18 cellular contexts compared by ENCODE assay signal in the genomic region with DNA sequence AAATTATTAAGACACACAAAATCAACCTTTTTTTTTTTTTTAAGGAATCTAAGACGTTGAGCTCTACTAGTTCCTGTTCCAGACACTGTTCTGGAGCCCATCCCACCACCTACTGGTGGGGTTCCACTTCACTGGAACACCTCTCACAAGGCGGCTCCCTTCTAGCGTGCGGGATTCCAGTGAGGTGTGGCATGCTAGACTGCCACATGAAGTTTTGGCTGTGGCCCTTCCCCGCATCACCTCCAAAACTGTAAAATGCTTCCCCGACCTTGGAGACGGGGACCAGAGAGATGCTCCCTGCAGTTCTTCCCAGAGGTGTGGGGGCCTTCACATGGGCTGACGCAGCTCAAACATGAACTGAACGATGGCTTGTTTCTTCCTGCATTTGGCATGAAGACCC. TPM values are rescaled to one million over a fixed set of nuclear protein-coding genes. Genes with fewer than 3 reads are reported as not detected.
DNase-seq lines count a peak whose midpoint lies in the region; ATAC-seq and TF ChIP-seq lines count a peak whose summit lies in the region.
"Had no signal": no experiment of that assay in that cellular context is flagged by ENCODE, and none has a peak within 500 bp of the region (broad histone marks: within the 10 kb centered on the region; RNA-seq: fewer than 3 reads in every experiment).

No MANE protein-coding gene starts in this region.

- H3K4me1 Mint-ChIP-seq in activated CD8-positive, alpha-beta memory T cell treated with anti-CD3 and anti-CD28 coated beads, Interleukin-2, amount 10 ng/mL, durations not matched to agents 7 days and 5 days, result peaks cover 93% of the 10 kb centered on the region

- peaks cover 21% of the 10 kb centered on the region for H3K36me3 Mint-ChIP-seq in activated CD8-positive, alpha-beta memory T cell treated with anti-CD3 and anti-CD28 coated beads, Interleukin-2, amount 10 ng/mL, durations not matched to agents 7 days and 5 days

- no peak overlapping the region for H3K4me3 ChIP-seq in adrenal gland
- no peak overlapping the region for H3K4me3 ChIP-seq in mucosa of descending colon
- H3K4me3 ChIP-seq: GM23248, K562 had no signal

- CTCF ChIA-PET in activated CD8-positive, alpha-beta memory T cell treated with anti-CD3 and anti-CD28 coated beads, Interleukin-2, amount 10 ng/mL, durations not matched to agents 7 days and 5 days (lab: Charles Lee), result interaction anchor here (1.1 to 4.5 kb wide), 5 partner anchors 8 to 120 kb away, joined by 3 to 40 read pairs (median 5); no protein-coding TSS in a partner anchor

- no peaks in the 10 kb centered on the region for H3K27me3 Mint-ChIP-seq in activated CD8-positive, alpha-beta memory T cell treated with anti-CD3 and anti-CD28 coated beads, Interleukin-2, amount 10 ng/mL, durations not matched to agents 7 days and 5 days
- H3K27me3 Mint-ChIP-seq: progenitor cell of endocrine pancreas had no signal

- peak; percentile 36 for DNase-seq in activated CD8-positive, alpha-beta memory T cell treated with anti-CD3 and anti-CD28 coated beads, Interleukin-2, amount 10 ng/mL, durations not matched to agents 7 days and 5 days
- DNase-seq in activated CD8-positive, alpha-beta memory T cell treated with anti-CD3 and anti-CD28 coated beads, Interleukin-2, amount 50 U/mL, for 4 hours, result no peak
- DNase-seq in adrenal gland (peak in 3 of 7 donors; percentile 4 to 39 (median 19)), mucosa of descending colon (peak in 2 of 3 donors; percentile 6 to 43), NCI-H1417 treated with DMSO at 0.1 percent for 48 hours (lab: John Stamatoyannopoulos, UW) (no peak), dermis blood vessel endothelial cell (no peak)
- DNase-seq: activated CD4-positive, alpha-beta T cell treated with anti-CD3 and anti-CD28 coated beads for 1 hour; Calu3; foreskin fibroblast; GM23248; NCI-H1436; NCI-H446; SW 1271 had no signal

- intact Hi-C loops in adrenal gland (cut with DNase I) (loop anchor here in 1 of 2 donors (10.0 kb wide), 1 partner anchor 87 kb away; no protein-coding TSS in a partner anchor), mucosa of descending colon (cut with DNase I, micrococcal nuclease) (no loop called here)

- H3K36me3 ChIP-seq in adrenal gland (replicated peaks in 1 of 2), result no peaks in the 10 kb centered on the region
- no peaks in the 10 kb centered on the region for H3K36me3 ChIP-seq in mucosa of descending colon (ENCODE audit: low read depth)

- H3K4me1 ChIP-seq in adrenal gland (replicated peaks in 1 of 2) (peaks cover 75 to 98% of the 10 kb centered on the region in 2 donors), mucosa of descending colon (ENCODE audit: low read depth) (peaks cover 90% of the 10 kb centered on the region)

- ATAC-seq in activated CD8-positive, alpha-beta memory T cell treated with anti-CD3 and anti-CD28 coated beads, Interleukin-2, amount 10 ng/mL, durations not matched to agents 7 days and 5 days, result no peak
- ATAC-seq in mucosa of descending colon, result no peak
- ATAC-seq in esophagus mucosa, result no peak
- ATAC-seq: K562, PC-3 had no signal

- no peak overlapping the region for H3K4me3 Mint-ChIP-seq in activated CD8-positive, alpha-beta memory T cell treated with anti-CD3 and anti-CD28 coated beads, Interleukin-2, amount 10 ng/mL, durations not matched to agents 7 days and 5 days

- no peak overlapping the region for H3K27ac Mint-ChIP-seq in activated CD8-positive, alpha-beta memory T cell treated with anti-CD3 and anti-CD28 coated beads, Interleukin-2, amount 10 ng/mL, durations not matched to agents 7 days and 5 days
- H3K27ac Mint-ChIP-seq: progenitor cell of endocrine pancreas had no signal

- H3K9me3 Mint-ChIP-seq in activated CD8-positive, alpha-beta memory T cell treated with anti-CD3 and anti-CD28 coated beads, Interleukin-2, amount 10 ng/mL, durations not matched to agents 7 days and 5 days (ENCODE audit: low read depth), result no peaks in the 10 kb centered on the region

- H3K9me3 ChIP-seq in adrenal gland (replicated peaks in 1 of 3), result no peaks in the 10 kb centered on the region
- H3K9me3 ChIP-seq in mucosa of descending colon, result no peaks in the 10 kb centered on the region

- 86 to 92% (median 90%) methylated on average over 9 of the region's 9 CpGs for WGBS in adrenal gland, 4 donors

- H3K27me3 ChIP-seq in adrenal gland, result no peaks in the 10 kb centered on the region

- H3K27ac ChIP-seq in adrenal gland (peak overlapping the region in 3 of 5 donors; percentile 82 to 95 (median 91)), temporal lobe (ENCODE audit: low read depth, low read length) (peak overlapping the region; percentile 96)
- H3K27ac ChIP-seq: GM23248 had no signal

- TF ChIP-seq POLR2A in adrenal gland (IDR thresholded peaks at IDR 0.05), result no peak

- no peak for TF ChIP-seq CTCF in adrenal gland (IDR thresholded peaks at IDR 0.05)
- TF ChIP-seq CTCF in mucosa of descending colon (IDR thresholded peaks at IDR 0.05), result no peak

RNA-seq across cellular contexts. Expression of gene FAM53B, which starts 12.6 kb away (rescaled TPM):
- total RNA-seq in activated CD8-positive, alpha-beta memory T cell treated with anti-CD3 and anti-CD28 coated beads, Interleukin-2, amount 10 ng/mL, durations not matched to agents 7 days and 5 days, result 10 to 100 TPM; 33.5 to 45.5 TPM
- 10 to 100 TPM; 37.7 to 90.9 (median 82.3) TPM for total RNA-seq in adrenal gland
- 10 to 100 TPM; 15.1 to 56.7 (median 17.8) TPM for polyA plus RNA-seq in adrenal gland
- 10 to 100 TPM; 37.2 to 48.0 (median 44.2) TPM for total RNA-seq in mucosa of descending colon
- 17.0 TPM for total RNA-seq in temporal lobe
- 30.5 and 36.5 TPM in 2 replicates for total RNA-seq in dermis blood vessel endothelial cell
- total RNA-seq in esophagus mucosa, result 24.9 TPM

Comparison
In these comparisons a context has a peak if more than half of its experiments do, and no peak if none do; other contexts are left out.
1. DNase-seq: peak in activated CD8-positive, alpha-beta memory T cell treated with anti-CD3 and anti-CD28 coated beads, Interleukin-2, amount 10 ng/mL, durations not matched to agents 7 days and 5 days (single experiment) and mucosa of descending colon (2 of 3); none in activated CD8-positive, alpha-beta memory T cell treated with anti-CD3 and anti-CD28 coated beads, Interleukin-2, amount 50 U/mL, for 4 hours (single experiment), NCI-H1417 treated with DMSO at 0.1 percent for 48 hours (single experiment) and dermis blood vessel endothelial cell (single experiment).